In the genomic region with DNA sequence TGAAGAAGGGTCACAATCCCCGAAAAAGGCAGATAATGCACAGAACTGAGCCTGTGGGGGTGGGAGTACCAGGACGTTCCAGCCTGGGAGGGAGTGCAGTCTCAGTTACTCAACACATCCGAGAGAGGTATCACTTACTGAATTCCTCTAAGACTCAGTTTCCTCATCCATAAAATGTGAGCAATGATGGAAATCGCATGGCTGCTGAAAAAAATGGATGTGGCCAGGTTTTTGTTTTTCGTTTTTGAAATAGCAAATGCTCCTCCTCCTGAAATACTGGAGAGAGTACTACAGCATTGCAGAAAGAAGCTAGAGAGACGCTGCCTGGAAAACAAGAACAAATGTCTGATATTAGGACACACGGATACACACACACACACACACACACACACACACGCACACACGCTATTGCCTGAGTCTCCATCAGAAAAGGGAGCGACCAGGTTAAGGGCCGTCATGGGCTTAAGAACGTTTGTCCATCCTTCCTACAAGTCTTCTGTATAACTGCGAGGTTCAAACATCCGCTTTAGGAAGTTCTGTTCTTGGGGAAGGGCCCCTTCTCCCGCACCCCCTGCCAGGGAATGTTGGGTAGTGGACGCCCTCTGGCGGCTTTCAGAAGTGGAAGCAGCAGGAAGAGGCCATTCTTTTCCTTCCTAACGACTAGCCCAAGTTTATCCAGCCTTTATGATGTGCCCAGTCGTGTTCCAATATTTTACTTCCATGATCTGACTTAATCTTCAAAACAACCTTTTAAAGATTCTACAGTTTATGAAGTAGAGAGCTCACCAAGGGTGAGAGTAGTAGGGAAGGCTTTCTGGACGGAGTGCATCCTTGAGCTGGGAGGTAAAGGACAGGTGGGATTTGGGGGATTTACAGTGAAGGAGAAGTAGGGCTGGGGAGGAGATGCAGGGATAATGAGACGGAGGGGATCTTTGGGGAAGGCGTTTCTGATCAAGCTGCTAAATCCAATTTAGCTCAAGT, we compare ENCODE assay signal across 8 cellular contexts. TPM values are rescaled to one million over a fixed set of nuclear protein-coding genes. Genes with fewer than 3 reads are reported as not detected.
DNase-seq lines count a peak whose midpoint lies in the region; ATAC-seq and TF ChIP-seq lines count a peak whose summit lies in the region.

No MANE protein-coding gene starts in this region.

- TF ChIP-seq CTCF in NB4 (IDR thresholded peaks at IDR 0.05; ENCODE audit: low read depth, low read length) (peak; percentile 80), right lobe of liver (IDR thresholded peaks at IDR 0.05) (peak; percentile 65 to 76 (median 69)), testis (IDR thresholded peaks at IDR 0.05) (peak; percentile 77 to 94 (median 91))

- no peak overlapping the region for H3K4me3 ChIP-seq in NB4 (ENCODE audit: low read depth, low read length)
- H3K4me3 ChIP-seq in duodenal mucosa (ENCODE audit: low read depth in 1 of 2, low read length in 2 of 2): peak overlapping the region; percentile 32 to 45
- peak overlapping the region in 2 of 3 donors; percentile 35 to 36 for H3K4me3 ChIP-seq in right lobe of liver
- peak overlapping the region; percentile 43 to 71 for H3K4me3 ChIP-seq in testis

- DNase-seq in stimulated activated CD4-positive, alpha-beta T cell treated with anti-CD3 and anti-CD28 coated beads, Interleukin-2, amount 100 ng/mL, for 24 hours: peak; percentile 31 to 37
- no peak for DNase-seq in stimulated activated CD4-positive, alpha-beta T cell treated with anti-CD3 and anti-CD28 coated beads, Interleukin-1b, Interleukin-23, amount 100 ng/mL, for 48 hours
- DNase-seq in NB4 (ENCODE audit: low read depth) (peak; percentile 68), SKM-1 treated with dmso at 0.1 percent for 144 hours (lab: John Stamatoyannopoulos, UW; ENCODE audit: unreplicated experiment) (peak; percentile 53), right lobe of liver (peak in 1 of 3 donors; percentile 52), testis (peak; percentile 79)

- TF ChIP-seq POLR2A in NB4 (IDR thresholded peaks at IDR 0.05; ENCODE audit: extremely low read depth, insufficient read length): no peak
- TF ChIP-seq POLR2A in right lobe of liver (IDR thresholded peaks at IDR 0.05): no peak
- no peak for TF ChIP-seq POLR2A in testis (IDR thresholded peaks at IDR 0.05)

- WGBS in right lobe of liver (ENCODE audit: insufficient coverage, low coverage, low lambda C conversion rate, missing lambda C conversion rate): 3% methylated on average over 22 of the region's 22 CpGs
- WGBS in testis, 2 donors: 3 to 5% methylated on average over 22 of the region's 22 CpGs

- H3K27me3 ChIP-seq in duodenal mucosa (ENCODE audit: control insufficient read depth in 1 of 2, insufficient read depth in 2 of 2, low read length in 2 of 2): peaks cover 50 to 63% of the 10 kb centered on the region in 2 donors
- H3K27me3 ChIP-seq in right lobe of liver: peaks cover 0 to 7% of the 10 kb centered on the region in 2 donors
- no peaks in the 10 kb centered on the region for H3K27me3 ChIP-seq in testis

- H3K9ac ChIP-seq in duodenal mucosa (ENCODE audit: low read depth in 1 of 2, low read length in 2 of 2): peak overlapping the region; percentile 12 to 38

- intact Hi-C loops in right lobe of liver (cut with DNase I) (loop anchor here in 1 of 2 donors (10.0 kb wide), 1 partner anchor 53 kb away; no protein-coding TSS in a partner anchor), testis (cut with DNase I; ENCODE audit: low total_unique reads) (no loop called here)

- H3K27ac ChIP-seq in duodenal mucosa (ENCODE audit: low read depth, low read length) (peak overlapping the region; percentile 10), right lobe of liver (peak overlapping the region in 2 of 3 donors; percentile 6 to 29), testis (peak overlapping the region in 1 of 2 donors; percentile 4)

- no peaks in the 10 kb centered on the region for H3K36me3 ChIP-seq in duodenal mucosa (ENCODE audit: control insufficient read depth in 1 of 2, insufficient read depth in 2 of 2, low read length in 2 of 2)
- no peaks in the 10 kb centered on the region for H3K36me3 ChIP-seq in right lobe of liver
- no peaks in the 10 kb centered on the region for H3K36me3 ChIP-seq in testis (ENCODE audit: low read depth, missing control alignments)

- H3K4me1 ChIP-seq in duodenal mucosa (ENCODE audit: control insufficient read depth in 1 of 2, insufficient read depth in 2 of 2, low read length in 2 of 2) (peaks cover 4 to 23% of the 10 kb centered on the region in 2 donors), right lobe of liver (no peaks in the 10 kb centered on the region), testis (peaks cover 21% of the 10 kb centered on the region)

- ATAC-seq in right lobe of liver (peak; percentile 74 to 77 (median 74)), GM19023 (IDR thresholded peaks at IDR 0.05; ENCODE audit: unreplicated experiment) (no peak)

- H3K9me3 ChIP-seq in duodenal mucosa (ENCODE audit: control insufficient read depth in 1 of 2, low read length in 2 of 2): no peaks in the 10 kb centered on the region
- H3K9me3 ChIP-seq in right lobe of liver: no peaks in the 10 kb centered on the region
- no peaks in the 10 kb centered on the region for H3K9me3 ChIP-seq in testis

RNA-seq across cellular contexts. Expression of gene NES, which starts 0.7 kb away (rescaled TPM):
- total RNA-seq in right lobe of liver (1 to 10 TPM; 1.1 to 7.5 (median 2.6) TPM), testis (10 to 100 TPM; 17.6 to 27.7 TPM)
- polyA plus RNA-seq in testis (ENCODE audit: insufficient read depth, low read depth, low replicate concordance): 20.7 TPM

RNA-seq across cellular contexts. Expression of gene CRABP2, which starts 27.5 kb away (rescaled TPM):
- total RNA-seq in right lobe of liver: under 1 TPM in 1 of 6 experiments, not detected in 5; 0.24 TPM
- 1 to 10 TPM; 2.1 to 6.8 TPM for total RNA-seq in testis
- polyA plus RNA-seq in testis (ENCODE audit: insufficient read depth, low read depth, low replicate concordance): 21.0 TPM

RNA-seq across cellular contexts. Expression of gene BCAN, which starts 36.0 kb away (rescaled TPM):
- total RNA-seq in right lobe of liver (not detected), testis (1 to 10 TPM; 8.8 to 9.7 TPM)
- polyA plus RNA-seq in testis (ENCODE audit: insufficient read depth, low read depth, low replicate concordance): 3.3 TPM

RNA-seq across cellular contexts. Expression of gene METTL25B, which starts 50.4 kb away (rescaled TPM):
- total RNA-seq in right lobe of liver (10 to 100 TPM; 11.6 to 25.7 (median 20.6) TPM), testis (10 to 100 TPM; 34.1 to 69.0 TPM)
- polyA plus RNA-seq in testis (ENCODE audit: insufficient read depth, low read depth, low replicate concordance): 50.5 TPM

RNA-seq across cellular contexts. Expression of gene ISG20L2, which starts 50.7 kb away (rescaled TPM):
- total RNA-seq in right lobe of liver (10 to 100 TPM; 10.3 to 14.1 (median 12.2) TPM), testis (100 to 1,000 TPM in 1 of 2 donors, 10 to 100 TPM in 1; 60.9 to 150 TPM)
- 223 TPM for polyA plus RNA-seq in testis (ENCODE audit: insufficient read depth, low read depth, low replicate concordance)

Comparison
In these comparisons a context has a peak if more than half of its experiments do, and no peak if none do; other contexts are left out.
1. RNA of gene BCAN, which starts 36.0 kb away (total RNA-seq): 8.8 to 9.7 TPM in testis; not detected in right lobe of liver; every median in the first group is over 4 times any median in the second.
2. Peak in every context shown above with its lines, with median percentiles within 50 percentile points of each other: CTCF ChIP-seq.